13 cellular contexts compared by ENCODE assay signal in genomic region chr19:58379276-58379675, GRCh38. TPM values are rescaled to one million over a fixed set of nuclear protein-coding genes. Genes with fewer than 3 reads are reported as not detected.
DNase-seq lines count a peak whose midpoint lies in the region; ATAC-seq and TF ChIP-seq lines count a peak whose summit lies in the region.
"Had no signal": no experiment of that assay in that cellular context is flagged by ENCODE, and none has a peak within 500 bp of the region (broad histone marks: within the 10 kb centered on the region; RNA-seq: fewer than 3 reads in every experiment).

No MANE protein-coding gene starts in this region.

- CTCF ChIA-PET in Calu3 (lab: Charles Lee), result interaction anchor here (0.6 to 1.0 kb wide), 2 partner anchors 17 to 1782 kb away, joined by 3 read pairs; partner anchors contain the start of gene ZNF497

- H3K4me1 Mint-ChIP-seq in Calu3 (ENCODE audit: low read depth, unreplicated experiment) (peaks cover 17% of the 10 kb centered on the region), memory B cell (peaks cover 21% of the 10 kb centered on the region)
- peaks cover 15% of the 10 kb centered on the region for H3K4me1 Mint-ChIP-seq in activated T-helper 1 cell treated with anti-CD3 and anti-CD28 coated beads, Interleukin-12 subunit alpha, Interleukin-12 subunit beta, Interleukin-2, Interleukin-4 antibody, amounts not matched to agents 30 ng/mL and 10 ng/mL and 1 ng/mL, durations not matched to agents 14 hours and 24 hours and 36 hours (ENCODE audit: low read depth)

- H3K27ac Mint-ChIP-seq in Calu3 (ENCODE audit: unreplicated experiment) (peak overlapping the region; percentile 81), memory B cell (peak overlapping the region; percentile 92)
- peak overlapping the region; percentile 57 for H3K27ac Mint-ChIP-seq in activated T-helper 1 cell treated with anti-CD3 and anti-CD28 coated beads, Interleukin-12 subunit alpha, Interleukin-12 subunit beta, Interleukin-2, Interleukin-4 antibody, amounts not matched to agents 30 ng/mL and 10 ng/mL and 1 ng/mL, durations not matched to agents 14 hours and 24 hours and 36 hours

- H3K4me3 Mint-ChIP-seq in Calu3 (ENCODE audit: low read depth, unreplicated experiment), result peak overlapping the region; percentile 76
- H3K4me3 Mint-ChIP-seq in activated T-helper 1 cell treated with anti-CD3 and anti-CD28 coated beads, Interleukin-12 subunit alpha, Interleukin-12 subunit beta, Interleukin-2, Interleukin-4 antibody, amounts not matched to agents 30 ng/mL and 10 ng/mL and 1 ng/mL, durations not matched to agents 14 hours and 24 hours and 36 hours, result peak overlapping the region; percentile 87
- peak overlapping the region; percentile 87 for H3K4me3 Mint-ChIP-seq in memory B cell

- ATAC-seq in memory B cell (ENCODE audit: low read depth), result no peak
- no peak for ATAC-seq in GM19023 (IDR thresholded peaks at IDR 0.05; ENCODE audit: unreplicated experiment)

- H3K36me3 Mint-ChIP-seq in Calu3 (ENCODE audit: insufficient read depth, unreplicated experiment) (peaks cover 40% of the 10 kb centered on the region), memory B cell (no peaks in the 10 kb centered on the region)
- peaks cover 2% of the 10 kb centered on the region for H3K36me3 Mint-ChIP-seq in activated T-helper 1 cell treated with anti-CD3 and anti-CD28 coated beads, Interleukin-12 subunit alpha, Interleukin-12 subunit beta, Interleukin-2, Interleukin-4 antibody, amounts not matched to agents 30 ng/mL and 10 ng/mL and 1 ng/mL, durations not matched to agents 14 hours and 24 hours and 36 hours (ENCODE audit: low read depth)

- TF ChIP-seq CTCF in 22Rv1 (IDR thresholded peaks at IDR 0.05), result no peak
- no peak for TF ChIP-seq CTCF in Calu3 (IDR thresholded peaks at IDR 0.05; ENCODE audit: unreplicated experiment)

- H3K9me3 Mint-ChIP-seq in Calu3 (ENCODE audit: low read depth, unreplicated experiment), result peaks cover under 1% of the 10 kb centered on the region
- H3K9me3 Mint-ChIP-seq in activated T-helper 1 cell treated with anti-CD3 and anti-CD28 coated beads, Interleukin-12 subunit alpha, Interleukin-12 subunit beta, Interleukin-2, Interleukin-4 antibody, amounts not matched to agents 30 ng/mL and 10 ng/mL and 1 ng/mL, durations not matched to agents 14 hours and 24 hours and 36 hours, result no peaks in the 10 kb centered on the region
- H3K9me3 Mint-ChIP-seq in memory B cell, result no peaks in the 10 kb centered on the region

- intact Hi-C loops in Calu3 (cut with micrococcal nuclease; ENCODE audit: unreplicated experiment), result no loop called here
- intact Hi-C loops in activated T-helper 1 cell treated with anti-CD3 and anti-CD28 coated beads, Interleukin-12 subunit alpha, Interleukin-12 subunit beta, Interleukin-2, Interleukin-4 antibody, amounts not matched to agents 30 ng/mL and 10 ng/mL and 1 ng/mL, durations not matched to agents 14 hours and 24 hours and 36 hours (cut with micrococcal nuclease), result no loop called here

- BruUV-seq in Calu3 (replicated peaks; lab: Mats Ljungman, UMichigan), result no TSS peak

- H3K27ac ChIP-seq in 22Rv1, result peak overlapping the region; percentile 88; the same call in 1 of the 2 replicates

- DNase-seq in Calu3 (no peak), memory B cell (ENCODE audit: low spot score in 2 of 2) (no peak), NCI-H2196 (lab: John Stamatoyannopoulos, UW; ENCODE audit: unreplicated experiment) (no peak), NCI-H510A treated with DMSO at 0.1 percent for 48 hours (lab: John Stamatoyannopoulos, UW) (no peak), AML-193 (lab: John Stamatoyannopoulos, UW) (no peak)
- DNase-seq in activated T-helper 1 cell treated with anti-CD3 and anti-CD28 coated beads, Interleukin-12 subunit alpha, Interleukin-12 subunit beta, Interleukin-2, Interleukin-4 antibody, amounts not matched to agents 30 ng/mL and 10 ng/mL and 1 ng/mL, durations not matched to agents 14 hours and 24 hours and 36 hours (ENCODE audit: low spot score), result no peak
- DNase-seq: NCI-H1694 treated with DMSO at 0.1 percent for 48 hours; OCI-M1; stimulated activated naive CD4-positive, alpha-beta T cell treated with Interleukin-2 at 50 U/mL for 16 hours had no signal

- H3K27me3 Mint-ChIP-seq in Calu3 (ENCODE audit: unreplicated experiment), result no peaks in the 10 kb centered on the region
- no peaks in the 10 kb centered on the region for H3K27me3 Mint-ChIP-seq in activated T-helper 1 cell treated with anti-CD3 and anti-CD28 coated beads, Interleukin-12 subunit alpha, Interleukin-12 subunit beta, Interleukin-2, Interleukin-4 antibody, amounts not matched to agents 30 ng/mL and 10 ng/mL and 1 ng/mL, durations not matched to agents 14 hours and 24 hours and 36 hours (ENCODE audit: insufficient read depth)
- H3K27me3 Mint-ChIP-seq in memory B cell, result no peaks in the 10 kb centered on the region

RNA-seq across cellular contexts. Expression of gene ZNF837, which starts 1.6 kb away (rescaled TPM):
- 0.47 and 0.81 TPM in 2 replicates for total RNA-seq in Calu3 (2022)
- total RNA-seq in activated T-helper 1 cell treated with anti-CD3 and anti-CD28 coated beads, Interleukin-12 subunit alpha, Interleukin-12 subunit beta, Interleukin-2, Interleukin-4 antibody, amounts not matched to agents 30 ng/mL and 10 ng/mL and 1 ng/mL, durations not matched to agents 14 hours and 24 hours and 36 hours, result 0.86 and 1.4 TPM in 2 replicates

RNA-seq across cellular contexts. Expression of gene RPS5, which starts 7.8 kb away (rescaled TPM):
- 971 and 1,079 TPM in 2 replicates for total RNA-seq in Calu3 (2022)
- 1,157 and 1,161 TPM in 2 replicates for total RNA-seq in activated T-helper 1 cell treated with anti-CD3 and anti-CD28 coated beads, Interleukin-12 subunit alpha, Interleukin-12 subunit beta, Interleukin-2, Interleukin-4 antibody, amounts not matched to agents 30 ng/mL and 10 ng/mL and 1 ng/mL, durations not matched to agents 14 hours and 24 hours and 36 hours

RNA-seq across cellular contexts. Expression of gene RNF225, which starts 16.2 kb away (rescaled TPM):
- total RNA-seq in Calu3 (2022), result 0.51 and 0.61 TPM in 2 replicates
- 0.65 and 1.6 TPM in 2 replicates for total RNA-seq in activated T-helper 1 cell treated with anti-CD3 and anti-CD28 coated beads, Interleukin-12 subunit alpha, Interleukin-12 subunit beta, Interleukin-2, Interleukin-4 antibody, amounts not matched to agents 30 ng/mL and 10 ng/mL and 1 ng/mL, durations not matched to agents 14 hours and 24 hours and 36 hours
- total RNA-seq: adrenal gland, myocyte had no signal

RNA-seq across cellular contexts. Expression of gene ZNF497, which starts 16.7 kb away (rescaled TPM):
- total RNA-seq in Calu3 (2022), result 2.4 and 3.1 TPM in 2 replicates
- 0.76 and 0.93 TPM in 2 replicates for total RNA-seq in activated T-helper 1 cell treated with anti-CD3 and anti-CD28 coated beads, Interleukin-12 subunit alpha, Interleukin-12 subunit beta, Interleukin-2, Interleukin-4 antibody, amounts not matched to agents 30 ng/mL and 10 ng/mL and 1 ng/mL, durations not matched to agents 14 hours and 24 hours and 36 hours

RNA-seq across cellular contexts. Expression of gene A1BG, which starts 26.0 kb away (rescaled TPM):
- total RNA-seq in Calu3 (2022), result not detected in 2 replicates
- total RNA-seq in activated T-helper 1 cell treated with anti-CD3 and anti-CD28 coated beads, Interleukin-12 subunit alpha, Interleukin-12 subunit beta, Interleukin-2, Interleukin-4 antibody, amounts not matched to agents 30 ng/mL and 10 ng/mL and 1 ng/mL, durations not matched to agents 14 hours and 24 hours and 36 hours, result 7.1 and 7.7 TPM in 2 replicates
